Comparison of ENCODE assay signal across 13 cellular contexts in genomic region chr3:179227349-179227748, GRCh38. TPM values are rescaled to one million over a fixed set of nuclear protein-coding genes. Genes with fewer than 3 reads are reported as not detected.
DNase-seq lines count a peak whose midpoint lies in the region; ATAC-seq, FAIRE-seq and TF ChIP-seq lines count a peak whose summit lies in the region.
"Had no signal": no experiment of that assay in that cellular context is flagged by ENCODE, and none has a peak within 500 bp of the region (broad histone marks: within the 10 kb centered on the region; RNA-seq: fewer than 3 reads in every experiment).

No MANE protein-coding gene starts in this region.

- no peak overlapping the region for H3K4me3 ChIP-seq in bronchial epithelial cell (ENCODE audit: low read depth, low read length)
- H3K4me3 ChIP-seq: smooth muscle cell had no signal

- no peak for FAIRE-seq in bronchial epithelial cell (lab: Jason Lieb, UNC)

- H3K36me3 ChIP-seq in bronchial epithelial cell (ENCODE audit: control insufficient read depth, insufficient read depth, low read length) = peaks cover 2% of the 10 kb centered on the region

- H3K27me3 Mint-ChIP-seq in activated CD4-positive, alpha-beta T cell treated with anti-CD3 and anti-CD28 coated beads for 36 hours = no peaks in the 10 kb centered on the region
- no peaks in the 10 kb centered on the region for H3K27me3 Mint-ChIP-seq in activated CD4-positive, alpha-beta T cell treated with anti-CD3 and anti-CD28 coated beads, Interleukin-2, amount 10 ng/mL, durations not matched to agents 24 days and 14 days
- no peaks in the 10 kb centered on the region for H3K27me3 Mint-ChIP-seq in neural crest cell (ENCODE audit: low read depth)

- H3K9me3 Mint-ChIP-seq in activated CD4-positive, alpha-beta T cell treated with anti-CD3 and anti-CD28 coated beads for 36 hours (ENCODE audit: low read depth) = no peaks in the 10 kb centered on the region
- no peaks in the 10 kb centered on the region for H3K9me3 Mint-ChIP-seq in activated CD4-positive, alpha-beta T cell treated with anti-CD3 and anti-CD28 coated beads, Interleukin-2, amount 10 ng/mL, durations not matched to agents 24 days and 14 days
- H3K9me3 Mint-ChIP-seq in neural crest cell = peaks cover 4% of the 10 kb centered on the region

- H3K4me3 Mint-ChIP-seq in activated CD4-positive, alpha-beta T cell treated with anti-CD3 and anti-CD28 coated beads for 36 hours = no peak overlapping the region
- H3K4me3 Mint-ChIP-seq in activated CD4-positive, alpha-beta T cell treated with anti-CD3 and anti-CD28 coated beads, Interleukin-2, amount 10 ng/mL, durations not matched to agents 24 days and 14 days = no peak overlapping the region
- no peak overlapping the region for H3K4me3 Mint-ChIP-seq in neural crest cell

- H3K27me3 ChIP-seq in bronchial epithelial cell (ENCODE audit: control insufficient read depth, insufficient read depth, low read length) = no peaks in the 10 kb centered on the region
- H3K27me3 ChIP-seq: neutrophil had no signal

- intact Hi-C loops in activated CD4-positive, alpha-beta T cell treated with anti-CD3 and anti-CD28 coated beads for 36 hours (cut with DNase I, micrococcal nuclease) = no loop called here
- intact Hi-C loops in activated CD4-positive, alpha-beta T cell treated with anti-CD3 and anti-CD28 coated beads, Interleukin-2, amount 10 ng/mL, durations not matched to agents 24 days and 14 days (cut with micrococcal nuclease) = no loop called here

- POLR2A ChIA-PET in activated CD4-positive, alpha-beta T cell treated with anti-CD3 and anti-CD28 coated beads for 36 hours (lab: Charles Lee) = no interaction called here

- H3K36me3 Mint-ChIP-seq in activated CD4-positive, alpha-beta T cell treated with anti-CD3 and anti-CD28 coated beads for 36 hours (ENCODE audit: low read depth) = peaks cover 23% of the 10 kb centered on the region
- H3K36me3 Mint-ChIP-seq in activated CD4-positive, alpha-beta T cell treated with anti-CD3 and anti-CD28 coated beads, Interleukin-2, amount 10 ng/mL, durations not matched to agents 24 days and 14 days (ENCODE audit: low read depth) = peaks cover 44% of the 10 kb centered on the region
- peaks cover 18% of the 10 kb centered on the region for H3K36me3 Mint-ChIP-seq in neural crest cell (ENCODE audit: low read depth)

- peak overlapping the region; percentile 47 for H3K27ac Mint-ChIP-seq in activated CD4-positive, alpha-beta T cell treated with anti-CD3 and anti-CD28 coated beads for 36 hours
- H3K27ac Mint-ChIP-seq in activated CD4-positive, alpha-beta T cell treated with anti-CD3 and anti-CD28 coated beads, Interleukin-2, amount 10 ng/mL, durations not matched to agents 24 days and 14 days = no peak overlapping the region
- H3K27ac Mint-ChIP-seq in neural crest cell (ENCODE audit: unreplicated experiment) = peak overlapping the region; percentile 20

- DNase-seq in activated CD4-positive, alpha-beta T cell treated with anti-CD3 and anti-CD28 coated beads for 36 hours = no peak
- DNase-seq in activated CD4-positive, alpha-beta T cell treated with anti-CD3 and anti-CD28 coated beads, Interleukin-2, amount 10 ng/mL, durations not matched to agents 24 days and 14 days = no peak
- DNase-seq in LHCN-M2 (ENCODE audit: low read depth) (peak; percentile 34), bronchial epithelial cell (ENCODE audit: low read depth) (peak; percentile 80), neural crest cell (ENCODE audit: low read depth, low spot score) (no peak), epidermal melanocyte (ENCODE audit: insufficient read length, low spot score) (no peak), COLO668 (lab: John Stamatoyannopoulos, UW; ENCODE audit: unreplicated experiment) (no peak)
- DNase-seq: cortex of kidney, GOT3, MV-4-11 had no signal

- CTCF ChIA-PET in activated CD4-positive, alpha-beta T cell treated with anti-CD3 and anti-CD28 coated beads for 36 hours (lab: Charles Lee) = no interaction called here

- H3K4me1 Mint-ChIP-seq in activated CD4-positive, alpha-beta T cell treated with anti-CD3 and anti-CD28 coated beads for 36 hours = peaks cover 5% of the 10 kb centered on the region
- H3K4me1 Mint-ChIP-seq in activated CD4-positive, alpha-beta T cell treated with anti-CD3 and anti-CD28 coated beads, Interleukin-2, amount 10 ng/mL, durations not matched to agents 24 days and 14 days = peaks cover 3% of the 10 kb centered on the region
- H3K4me1 Mint-ChIP-seq in neural crest cell = peaks cover 5% of the 10 kb centered on the region

- no peak for TF ChIP-seq CTCF in bronchial epithelial cell (IDR thresholded peaks at IDR 0.05; ENCODE audit: insufficient read depth, low read length, severe bottlenecking)
- no peak for TF ChIP-seq CTCF in neural crest cell (conservative IDR thresholded peaks at IDR 0.05)

- ATAC-seq in activated CD4-positive, alpha-beta T cell treated with anti-CD3 and anti-CD28 coated beads for 36 hours = peak; percentile 51
- no peak for ATAC-seq in GM21717 (IDR thresholded peaks at IDR 0.05; ENCODE audit: unreplicated experiment)

RNA-seq across cellular contexts. Expression of gene KCNMB3, which starts 23.6 kb away (rescaled TPM):
- under 1 TPM; 0.23 to 0.33 TPM for total RNA-seq in activated CD4-positive, alpha-beta T cell treated with anti-CD3 and anti-CD28 coated beads for 36 hours
- 0.19 and 0.70 TPM in 2 replicates for total RNA-seq in activated CD4-positive, alpha-beta T cell treated with anti-CD3 and anti-CD28 coated beads, Interleukin-2, amount 10 ng/mL, durations not matched to agents 24 days and 14 days
- total RNA-seq in LHCN-M2 (2014; rRNA removed) (0.63 and 1.2 TPM in 2 replicates), bronchial epithelial cell (0.38 and 1.1 TPM in 2 replicates), neural crest cell (3.1 and 3.3 TPM in 2 replicates)
- polyA plus RNA-seq in LHCN-M2 (2012) = 1.1 TPM
- polyA plus RNA-seq: smooth muscle cell had no signal

Comparison
In these comparisons a context has a peak if more than half of its experiments do, and no peak if none do; other contexts are left out.
1. DNase-seq: peak in LHCN-M2 (single experiment) and bronchial epithelial cell (single experiment); none in activated CD4-positive, alpha-beta T cell treated with anti-CD3 and anti-CD28 coated beads for 36 hours (single experiment), activated CD4-positive, alpha-beta T cell treated with anti-CD3 and anti-CD28 coated beads, Interleukin-2, amount 10 ng/mL, durations not matched to agents 24 days and 14 days (single experiment), neural crest cell (single experiment), epidermal melanocyte (single experiment) and COLO668 (single experiment).